Comparison of ENCODE assay signal across 14 cellular contexts in genomic region chr9:4143951-4144717, GRCh38.
DNase-seq lines count a peak whose midpoint lies in the region; ATAC-seq and TF ChIP-seq lines count a peak whose summit lies in the region.
"Had no signal": no experiment of that assay in that cellular context is flagged by ENCODE, and none has a peak within 500 bp of the region (broad histone marks: within the 10 kb centered on the region; RNA-seq: fewer than 3 reads in every experiment).

No MANE protein-coding gene starts in this region.

- no peak for ATAC-seq in activated CD4-positive, CD25-positive, alpha-beta regulatory T cell treated with anti-CD3 and anti-CD28 coated beads, Interleukin-2, amount 50 U/mL, for 24 hours
- ATAC-seq: activated T-cell treated with anti-CD3 and anti-CD28 coated beads, Interleukin-2, amount 50 U/mL, for 72 hours; stimulated activated naive CD8-positive, alpha-beta T cell treated with anti-CD3 and anti-CD28 coated beads, Interleukin-15, Interleukin-2, amounts not matched to agents 100 U/mL and 50 U/mL, for 24 hours had no signal

- no peaks in the 10 kb centered on the region for H3K27me3 ChIP-seq in esophagus squamous epithelium

- peak overlapping the region; percentile 70 for H3K4me3 Mint-ChIP-seq in nephron progenitor cell
- H3K4me3 Mint-ChIP-seq: activated T-cell treated with anti-CD3 and anti-CD28 coated beads, Interleukin-2, amount 50 U/mL, for 72 hours; CD4-positive, alpha-beta memory T cell had no signal

- peaks cover 68% of the 10 kb centered on the region for H3K4me1 Mint-ChIP-seq in nephron progenitor cell
- H3K4me1 Mint-ChIP-seq: CD4-positive, alpha-beta memory T cell had no signal

- no peak for TF ChIP-seq CTCF in epithelial cell of esophagus (IDR thresholded peaks at IDR 0.05; ENCODE audit: insufficient read depth, low read depth, low read length, missing control alignments)
- no peak for TF ChIP-seq CTCF in nephron progenitor cell (IDR thresholded peaks at IDR 0.05)
- TF ChIP-seq CTCF in esophagus squamous epithelium (IDR thresholded peaks at IDR 0.05), result no peak

- H3K27ac Mint-ChIP-seq in nephron progenitor cell, result peak overlapping the region; percentile 17
- H3K27ac Mint-ChIP-seq: activated T-cell treated with anti-CD3 and anti-CD28 coated beads, Interleukin-2, amount 50 U/mL, for 72 hours; CD4-positive, alpha-beta memory T cell had no signal

- intact Hi-C loops in esophagus squamous epithelium (cut with DNase I), result no loop called here

- H3K9me3 Mint-ChIP-seq in nephron progenitor cell, result no peaks in the 10 kb centered on the region
- H3K9me3 Mint-ChIP-seq: activated T-cell treated with anti-CD3 and anti-CD28 coated beads, Interleukin-2, amount 50 U/mL, for 72 hours; CD4-positive, alpha-beta memory T cell had no signal

- 31 to 35% methylated on average over 12 to 13 of the region's 13 CpGs for WGBS in esophagus squamous epithelium, 2 donors

- H3K27me3 Mint-ChIP-seq in nephron progenitor cell (ENCODE audit: low read depth, poor library complexity), result no peaks in the 10 kb centered on the region

- peak overlapping the region in 2 of 4 donors; percentile 55 to 57 for H3K27ac ChIP-seq in esophagus squamous epithelium
- H3K27ac ChIP-seq: HL-60 had no signal

- peaks cover 0 to 22% (median 6%) of the 10 kb centered on the region in 3 donors for H3K4me1 ChIP-seq in esophagus squamous epithelium

- H3K36me3 ChIP-seq in esophagus squamous epithelium, result no peaks in the 10 kb centered on the region

- DNase-seq in AG20443 (ENCODE audit: low spot score) (peak; percentile 35), NCI-H226 (peak; percentile 29), epithelial cell of esophagus (ENCODE audit: low read depth) (peak; percentile 77), nephron progenitor cell (peak; percentile 17), NCI-H2107 (lab: John Stamatoyannopoulos, UW) (no peak), esophagus squamous epithelium (lab: John Stamatoyannopoulos, UW) (no peak), middle frontal gyrus (ENCODE audit: extremely low spot score, low spot score) (no peak)
- DNase-seq: activated T-cell treated with anti-CD3 and anti-CD28 coated beads, Interleukin-2, amount 50 U/mL, for 72 hours; CD4-positive, alpha-beta memory T cell; cerebellar nuclear complex; stimulated activated CD4-positive, alpha-beta T cell treated with anti-CD3 and anti-CD28 coated beads, Interleukin-1b, Interleukin-23, amount 100 ng/mL, for 48 hours; stimulated activated naive CD8-positive, alpha-beta T cell treated with anti-CD3 and anti-CD28 coated beads, Interleukin-15, Interleukin-2, amounts not matched to agents 100 U/mL and 50 U/mL, for 24 hours had no signal

- no peak for TF ChIP-seq POLR2A in esophagus squamous epithelium (IDR thresholded peaks at IDR 0.05)

- no peaks in the 10 kb centered on the region for H3K9me3 ChIP-seq in esophagus squamous epithelium

- no peaks in the 10 kb centered on the region for H3K36me3 Mint-ChIP-seq in nephron progenitor cell (ENCODE audit: low read depth)
- H3K36me3 Mint-ChIP-seq: CD4-positive, alpha-beta memory T cell had no signal

- peak overlapping the region; percentile 3 for H3K4me3 ChIP-seq in epithelial cell of esophagus (ENCODE audit: low read length)
- H3K4me3 ChIP-seq in esophagus squamous epithelium, result peak overlapping the region in 2 of 4 donors; percentile 11 to 50

Comparison
In these comparisons a context has a peak if more than half of its experiments do, and no peak if none do; other contexts are left out.
1. DNase-seq: peak in AG20443 (single experiment), NCI-H226 (single experiment), epithelial cell of esophagus (single experiment) and nephron progenitor cell (single experiment); none in NCI-H2107 (single experiment), esophagus squamous epithelium (single experiment) and middle frontal gyrus (single experiment).